ENCODE assay signal across 27 cellular contexts in the genomic region with DNA sequence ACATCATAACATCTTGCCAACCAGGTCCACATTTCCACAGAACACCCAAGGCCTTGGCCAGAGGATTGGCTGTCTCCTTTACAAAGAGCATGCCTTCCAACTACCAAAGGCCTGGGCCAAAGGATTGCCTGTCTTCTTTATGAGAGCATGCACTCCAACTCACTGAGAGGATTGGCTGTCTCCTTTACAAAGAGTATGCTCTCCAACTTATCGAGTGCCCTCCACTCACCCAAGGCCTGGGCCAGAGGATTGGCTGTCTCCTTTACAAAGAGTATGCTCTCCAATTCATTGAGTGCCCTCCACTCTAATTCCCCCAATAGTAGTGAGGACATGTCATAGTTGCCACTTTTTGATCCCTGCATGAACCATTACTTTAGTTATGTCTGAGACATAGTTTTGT.
"Had no signal": no experiment of that assay in that cellular context is flagged by ENCODE, and none has a peak within 500 bp of the region (broad histone marks: within the 10 kb centered on the region; RNA-seq: fewer than 3 reads in every experiment).

No MANE protein-coding gene starts in this region.

- H3K9me3 ChIP-seq: esophagus squamous epithelium, prostate gland, right atrium auricular region, transverse colon had no signal

- H3K4me3 Mint-ChIP-seq: immature natural killer cell; naive thymus-derived CD8-positive, alpha-beta T cell; nephron progenitor cell; stimulated activated naive CD8-positive, alpha-beta T cell treated with anti-CD3 and anti-CD28 coated beads, Interleukin-15, amount 100 ng/mL, for 72 hours had no signal

- H3K36me3 Mint-ChIP-seq: immature natural killer cell; naive thymus-derived CD8-positive, alpha-beta T cell had no signal

- H3K27me3 ChIP-seq: esophagus squamous epithelium, heart right ventricle, right atrium auricular region, suprapubic skin, transverse colon had no signal

- H3K27me3 Mint-ChIP-seq: naive thymus-derived CD8-positive, alpha-beta T cell had no signal

- H3K4me3 ChIP-seq: coronary artery, esophagus squamous epithelium, heart right ventricle, prostate gland, right atrium auricular region, smooth muscle cell, suprapubic skin, transverse colon had no signal

- H3K36me3 ChIP-seq: esophagus squamous epithelium, heart right ventricle, prostate gland, right atrium auricular region, suprapubic skin, transverse colon had no signal

- H3K27ac ChIP-seq: coronary artery, esophagus squamous epithelium, heart right ventricle, prostate gland, right atrium auricular region, suprapubic skin, transverse colon had no signal

- H3K4me1 Mint-ChIP-seq: immature natural killer cell; stimulated activated naive CD8-positive, alpha-beta T cell treated with anti-CD3 and anti-CD28 coated beads, Interleukin-15, amount 100 ng/mL, for 72 hours had no signal

- ATAC-seq: heart right ventricle; left colon; naive thymus-derived CD8-positive, alpha-beta T cell; sciatic nerve; stimulated activated naive CD8-positive, alpha-beta T cell treated with anti-CD3 and anti-CD28 coated beads, Interleukin-15, amount 100 ng/mL, for 72 hours had no signal

- DNase-seq: dermis blood vessel endothelial cell; effector memory CD4-positive, alpha-beta T cell; esophagus squamous epithelium; foreskin melanocyte; glutamatergic neuron; heart right ventricle; hippocampal formation; immature natural killer cell; islet precursor cell; kidney glomerular epithelial cell; left colon; naive thymus-derived CD8-positive, alpha-beta T cell; nephron progenitor cell; nucleus accumbens; stimulated activated CD4-positive, alpha-beta T cell treated with anti-CD3 and anti-CD28 coated beads, Interleukin-12 subunit alpha, Interleukin-12 subunit beta, amount 100 ng/mL, for 4 hours; stimulated activated CD4-positive, alpha-beta T cell treated with anti-CD3 and anti-CD28 coated beads, Interleukin-1b, Interleukin-23, amount 100 ng/mL, for 48 hours; stimulated activated CD4-positive, alpha-beta T cell treated with anti-CD3 and anti-CD28 coated beads, Interleukin-4, amount 100 ng/mL, for 1 hour; stimulated activated CD8-positive, alpha-beta memory T cell treated with anti-CD3 and anti-CD28 coated beads, Interleukin-4, amount 100 ng/mL, for 48 hours; stimulated activated naive CD4-positive, alpha-beta T cell; stimulated activated naive CD8-positive, alpha-beta T cell treated with anti-CD3 and anti-CD28 coated beads, Interleukin-15, amount 100 ng/mL, for 72 hours; transverse colon had no signal

- H3K27ac Mint-ChIP-seq: immature natural killer cell; nephron progenitor cell; stimulated activated naive CD8-positive, alpha-beta T cell treated with anti-CD3 and anti-CD28 coated beads, Interleukin-15, amount 100 ng/mL, for 72 hours had no signal

- H3K4me1 ChIP-seq: esophagus squamous epithelium, heart right ventricle, prostate gland, right atrium auricular region, suprapubic skin, transverse colon had no signal
